1 cellular context compared by ENCODE assay signal in the genomic region with DNA sequence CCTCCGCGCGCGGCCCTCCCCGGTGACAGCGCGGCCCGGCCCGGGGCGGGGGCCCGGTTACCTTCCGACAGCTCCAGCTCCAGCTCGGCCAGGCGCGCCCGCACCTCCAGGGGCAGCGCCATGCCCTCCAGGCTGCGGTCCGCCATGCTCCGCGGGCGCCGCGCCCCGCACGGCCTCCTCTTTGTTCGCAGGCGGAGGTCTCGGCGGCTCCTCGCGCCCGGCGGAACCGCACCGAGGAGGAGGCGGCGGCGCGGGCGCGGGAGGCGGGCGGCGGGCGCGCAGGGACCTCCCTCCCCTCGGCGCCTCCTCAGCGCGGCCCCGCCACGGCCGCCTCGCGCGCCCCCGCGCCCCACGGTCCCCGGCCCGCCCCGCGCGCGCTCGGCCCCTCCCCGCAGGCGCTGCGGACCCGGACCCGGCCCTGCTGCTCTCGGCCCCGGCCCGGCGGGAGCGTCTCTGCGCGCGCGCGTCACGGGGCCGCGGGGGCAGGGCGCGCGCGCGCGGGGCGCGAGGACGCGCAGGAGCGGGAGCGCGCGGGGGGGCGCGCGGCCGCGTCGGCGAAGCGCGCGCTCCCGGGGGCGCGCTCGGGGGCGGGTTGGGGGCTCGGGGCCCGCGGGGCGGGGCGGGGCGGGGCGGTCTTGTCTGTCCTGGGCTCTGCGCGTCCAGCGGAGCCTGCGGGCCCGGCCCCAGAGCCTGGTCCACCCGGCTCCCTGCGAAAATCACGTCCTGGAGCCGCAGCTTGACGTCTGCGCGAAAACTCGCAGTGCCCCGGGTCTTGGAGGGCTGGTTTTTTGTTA.
TF ChIP-seq lines count a peak whose summit lies in the region.

A gene with protein sequence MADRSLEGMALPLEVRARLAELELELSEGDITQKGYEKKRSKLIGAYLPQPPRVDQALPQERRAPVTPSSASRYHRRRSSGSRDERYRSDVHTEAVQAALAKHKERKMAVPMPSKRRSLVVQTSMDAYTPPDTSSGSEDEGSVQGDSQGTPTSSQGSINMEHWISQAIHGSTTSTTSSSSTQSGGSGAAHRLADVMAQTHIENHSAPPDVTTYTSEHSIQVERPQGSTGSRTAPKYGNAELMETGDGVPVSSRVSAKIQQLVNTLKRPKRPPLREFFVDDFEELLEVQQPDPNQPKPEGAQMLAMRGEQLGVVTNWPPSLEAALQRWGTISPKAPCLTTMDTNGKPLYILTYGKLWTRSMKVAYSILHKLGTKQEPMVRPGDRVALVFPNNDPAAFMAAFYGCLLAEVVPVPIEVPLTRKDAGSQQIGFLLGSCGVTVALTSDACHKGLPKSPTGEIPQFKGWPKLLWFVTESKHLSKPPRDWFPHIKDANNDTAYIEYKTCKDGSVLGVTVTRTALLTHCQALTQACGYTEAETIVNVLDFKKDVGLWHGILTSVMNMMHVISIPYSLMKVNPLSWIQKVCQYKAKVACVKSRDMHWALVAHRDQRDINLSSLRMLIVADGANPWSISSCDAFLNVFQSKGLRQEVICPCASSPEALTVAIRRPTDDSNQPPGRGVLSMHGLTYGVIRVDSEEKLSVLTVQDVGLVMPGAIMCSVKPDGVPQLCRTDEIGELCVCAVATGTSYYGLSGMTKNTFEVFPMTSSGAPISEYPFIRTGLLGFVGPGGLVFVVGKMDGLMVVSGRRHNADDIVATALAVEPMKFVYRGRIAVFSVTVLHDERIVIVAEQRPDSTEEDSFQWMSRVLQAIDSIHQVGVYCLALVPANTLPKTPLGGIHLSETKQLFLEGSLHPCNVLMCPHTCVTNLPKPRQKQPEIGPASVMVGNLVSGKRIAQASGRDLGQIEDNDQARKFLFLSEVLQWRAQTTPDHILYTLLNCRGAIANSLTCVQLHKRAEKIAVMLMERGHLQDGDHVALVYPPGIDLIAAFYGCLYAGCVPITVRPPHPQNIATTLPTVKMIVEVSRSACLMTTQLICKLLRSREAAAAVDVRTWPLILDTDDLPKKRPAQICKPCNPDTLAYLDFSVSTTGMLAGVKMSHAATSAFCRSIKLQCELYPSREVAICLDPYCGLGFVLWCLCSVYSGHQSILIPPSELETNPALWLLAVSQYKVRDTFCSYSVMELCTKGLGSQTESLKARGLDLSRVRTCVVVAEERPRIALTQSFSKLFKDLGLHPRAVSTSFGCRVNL (N-terminal part only) (minus strand): TSS at position 236 of the 794 bp plus-strand sequence. CDS start 90 bp downstream, at position 146.

TF ChIP-seq in SK-N-SH, 30 proteins besides CTCF, POLR2A, EP300 and RAD21:
- TF ChIP-seq CHD2 (IDR thresholded peaks at IDR 0.05; ENCODE audit: low read length, partially characterized antibody): no peak
- TF ChIP-seq NRF1 (IDR thresholded peaks at IDR 0.05; ENCODE audit: low read depth, low read length): peak; percentile 37; the same call in 1 of the 2 replicates
